In the genomic region with DNA sequence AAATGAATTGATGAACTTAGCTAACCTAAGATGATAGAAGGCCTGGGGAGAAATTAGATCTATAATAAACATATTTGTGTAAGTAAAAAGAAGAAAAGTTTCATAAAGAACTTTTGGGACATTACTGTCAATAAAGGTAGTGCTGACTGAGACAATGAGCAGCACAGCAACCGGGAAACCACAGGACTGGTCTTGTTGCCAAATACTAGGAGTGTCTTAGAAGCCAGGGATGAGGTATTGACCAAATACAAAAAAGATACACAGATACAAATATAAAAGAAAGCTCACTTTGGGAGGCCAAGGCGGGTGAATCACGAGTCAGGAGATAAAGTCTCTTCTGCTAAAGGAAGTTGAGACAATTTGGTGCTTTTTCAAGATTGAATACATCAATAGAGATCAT, we compare ENCODE assay signal across 25 cellular contexts.
"Had no signal": no experiment of that assay in that cellular context is flagged by ENCODE, and none has a peak within 500 bp of the region (broad histone marks: within the 10 kb centered on the region; RNA-seq: fewer than 3 reads in every experiment).

No MANE protein-coding gene starts in this region.

- H3K9me3 ChIP-seq: left ventricle myocardium inferior, mucosa of descending colon, right atrium auricular region, right lobe of liver, tibial nerve, vagina had no signal

- H3K9ac ChIP-seq: parathyroid adenoma had no signal

- H3K27ac Mint-ChIP-seq: memory B cell; naive thymus-derived CD4-positive, alpha-beta T cell; natural killer cell treated with Interleukin-12 subunit alpha and Interleukin-12 subunit beta and Interleukin-15 and Interleukin-18, amount 100 ng/mL, for 72 hours; stimulated activated memory B cell treated with anti-CD40 and anti-IgM and Interleukin-4, amounts not matched to agents 10 μg/mL and 1 μg/mL and 100 μg/mL, for 72 hours; stimulated activated naive CD8-positive, alpha-beta T cell treated with anti-CD3 and anti-CD28 coated beads, Interleukin-15, amount 100 ng/mL, for 72 hours; type B pancreatic cell had no signal

- DNase-seq: islet precursor cell; left ventricle myocardium inferior; midbrain; mucosa of descending colon; naive thymus-derived CD4-positive, alpha-beta T cell; nucleus accumbens; right lobe of liver; stimulated activated CD4-positive, alpha-beta T cell treated with anti-CD3 and anti-CD28 coated beads, Interleukin-1b, Interleukin-23, amount 100 ng/mL, for 48 hours; stimulated activated CD4-positive, alpha-beta T cell treated with anti-CD3 and anti-CD28 coated beads, Interleukin-2, amount 100 ng/mL, for 48 hours; stimulated activated CD4-positive, alpha-beta T cell treated with anti-CD3 and anti-CD28 coated beads, Interleukin-4, amount 100 ng/mL, for 4 hours; stimulated activated CD8-positive, alpha-beta memory T cell treated with anti-CD3 and anti-CD28 coated beads, Interleukin-4, amount 100 ng/mL, for 48 hours; stimulated activated naive CD4-positive, alpha-beta T cell treated with Interleukin-2 at 50 U/mL for 16 hours; stimulated activated naive CD8-positive, alpha-beta T cell treated with anti-CD3 and anti-CD28 coated beads, Interleukin-15, amount 100 ng/mL, for 72 hours; substantia nigra had no signal

- H2AFZ ChIP-seq: hepatocyte, parathyroid adenoma had no signal

- H3K27me3 Mint-ChIP-seq: memory B cell; naive thymus-derived CD4-positive, alpha-beta T cell; natural killer cell treated with Interleukin-12 subunit alpha and Interleukin-12 subunit beta and Interleukin-15 and Interleukin-18, amount 100 ng/mL, for 72 hours; stimulated activated memory B cell treated with anti-CD40 and anti-IgM and Interleukin-4, amounts not matched to agents 10 μg/mL and 1 μg/mL and 100 μg/mL, for 72 hours; stimulated activated naive CD8-positive, alpha-beta T cell treated with anti-CD3 and anti-CD28 coated beads, Interleukin-15, amount 100 ng/mL, for 72 hours; type B pancreatic cell had no signal

- H3K36me3 Mint-ChIP-seq: memory B cell; naive thymus-derived CD4-positive, alpha-beta T cell; natural killer cell treated with Interleukin-12 subunit alpha and Interleukin-12 subunit beta and Interleukin-15 and Interleukin-18, amount 100 ng/mL, for 72 hours; stimulated activated memory B cell treated with anti-CD40 and anti-IgM and Interleukin-4, amounts not matched to agents 10 μg/mL and 1 μg/mL and 100 μg/mL, for 72 hours; type B pancreatic cell had no signal

- H3K4me3 Mint-ChIP-seq: memory B cell; naive thymus-derived CD4-positive, alpha-beta T cell; natural killer cell treated with Interleukin-12 subunit alpha and Interleukin-12 subunit beta and Interleukin-15 and Interleukin-18, amount 100 ng/mL, for 72 hours; stimulated activated memory B cell treated with anti-CD40 and anti-IgM and Interleukin-4, amounts not matched to agents 10 μg/mL and 1 μg/mL and 100 μg/mL, for 72 hours; stimulated activated naive CD8-positive, alpha-beta T cell treated with anti-CD3 and anti-CD28 coated beads, Interleukin-15, amount 100 ng/mL, for 72 hours; type B pancreatic cell had no signal

- H3K4me1 ChIP-seq: left ventricle myocardium inferior, parathyroid adenoma, right atrium auricular region, right lobe of liver, tibial nerve, vagina had no signal

- H3K27me3 ChIP-seq: hepatocyte, right atrium auricular region, right lobe of liver, tibial nerve, vagina had no signal

- H3K9me3 Mint-ChIP-seq: memory B cell; natural killer cell treated with Interleukin-12 subunit alpha and Interleukin-12 subunit beta and Interleukin-15 and Interleukin-18, amount 100 ng/mL, for 72 hours; stimulated activated memory B cell treated with anti-CD40 and anti-IgM and Interleukin-4, amounts not matched to agents 10 μg/mL and 1 μg/mL and 100 μg/mL, for 72 hours; stimulated activated naive CD8-positive, alpha-beta T cell treated with anti-CD3 and anti-CD28 coated beads, Interleukin-15, amount 100 ng/mL, for 72 hours; type B pancreatic cell had no signal

- H3K79me2 ChIP-seq: hepatocyte, parathyroid adenoma had no signal

- H3K4me3 ChIP-seq: hepatocyte, left ventricle myocardium inferior, lung, mucosa of descending colon, right atrium auricular region, right lobe of liver, smooth muscle cell, tibial nerve, vagina had no signal

- H3K27ac ChIP-seq: hepatocyte, left ventricle myocardium inferior, parathyroid adenoma, right atrium auricular region, right lobe of liver, tibial nerve, vagina had no signal

- ATAC-seq: mucosa of descending colon; naive thymus-derived CD4-positive, alpha-beta T cell; natural killer cell treated with Interleukin-12 subunit alpha and Interleukin-12 subunit beta and Interleukin-15 and Interleukin-18, amount 100 ng/mL, for 72 hours; right lobe of liver; stimulated activated memory B cell treated with anti-CD40 and anti-IgM and Interleukin-4, amounts not matched to agents 10 μg/mL and 1 μg/mL and 100 μg/mL, for 72 hours; stimulated activated naive CD8-positive, alpha-beta T cell treated with anti-CD3 and anti-CD28 coated beads, Interleukin-15, amount 100 ng/mL, for 72 hours had no signal

- H3K4me2 ChIP-seq: hepatocyte, smooth muscle cell had no signal

- H3K36me3 ChIP-seq: left ventricle myocardium inferior, right atrium auricular region, right lobe of liver, tibial nerve, vagina had no signal

- H3K4me1 Mint-ChIP-seq: memory B cell; naive thymus-derived CD4-positive, alpha-beta T cell; stimulated activated memory B cell treated with anti-CD40 and anti-IgM and Interleukin-4, amounts not matched to agents 10 μg/mL and 1 μg/mL and 100 μg/mL, for 72 hours; stimulated activated naive CD8-positive, alpha-beta T cell treated with anti-CD3 and anti-CD28 coated beads, Interleukin-15, amount 100 ng/mL, for 72 hours had no signal
